ENCODE assay signal across 8 cellular contexts in the genomic region with DNA sequence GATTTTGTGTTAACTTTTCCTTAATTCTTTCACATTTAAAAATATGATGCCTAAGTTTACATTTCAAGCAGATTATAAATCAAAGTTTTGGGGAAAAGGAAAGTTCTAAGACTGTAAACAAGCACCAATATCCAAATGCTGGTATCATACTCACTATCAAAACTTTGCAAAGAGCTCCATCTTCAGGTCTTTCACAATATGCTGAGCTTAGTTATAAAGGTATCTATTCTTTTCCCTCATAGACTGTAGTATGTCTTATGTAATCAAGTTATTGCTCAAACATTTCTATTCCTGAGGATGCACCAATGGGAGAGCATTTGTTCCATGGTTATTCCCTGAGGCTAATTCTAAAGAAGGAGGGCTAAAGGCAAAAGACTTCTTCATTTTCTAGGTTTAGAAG.
DNase-seq lines count a peak whose midpoint lies in the region; ATAC-seq and TF ChIP-seq lines count a peak whose summit lies in the region.

No MANE protein-coding gene starts in this region.

- H3K4me3 ChIP-seq in epithelial cell of proximal tubule (ENCODE audit: low read depth, low read length), result no peak overlapping the region

- H3K27me3 Mint-ChIP-seq in activated CD4-positive, alpha-beta T cell treated with anti-CD3 and anti-CD28 coated beads, Interleukin-2, amount 10 ng/mL, durations not matched to agents 24 days and 14 days, result peaks cover 4% of the 10 kb centered on the region
- peaks cover 3% of the 10 kb centered on the region for H3K27me3 Mint-ChIP-seq in activated naive CD4-positive, alpha-beta T cell treated with anti-CD3 and anti-CD28 coated beads, Interleukin-2, amount 10 ng/mL, durations not matched to agents 7 days and 5 days

- no peak overlapping the region for H3K27ac Mint-ChIP-seq in activated CD4-positive, alpha-beta T cell treated with anti-CD3 and anti-CD28 coated beads, Interleukin-2, amount 10 ng/mL, durations not matched to agents 24 days and 14 days
- no peak overlapping the region for H3K27ac Mint-ChIP-seq in activated naive CD4-positive, alpha-beta T cell treated with anti-CD3 and anti-CD28 coated beads, Interleukin-2, amount 10 ng/mL, durations not matched to agents 7 days and 5 days

- peak; percentile 90 for ATAC-seq in HG02870 (IDR thresholded peaks at IDR 0.05; ENCODE audit: unreplicated experiment)

- peak; percentile 59 for DNase-seq in SIG-M5 treated with dmso at 0.1 percent for 504 hours (lab: John Stamatoyannopoulos, UW; ENCODE audit: unreplicated experiment)
- DNase-seq in SIG-M5 (lab: John Stamatoyannopoulos, UW), result no peak
- peak; percentile 44 for DNase-seq in NCI-H460 (ENCODE audit: extremely low read depth, low read depth)
- DNase-seq in epithelial cell of proximal tubule (ENCODE audit: low read depth), result no peak
- no peak for DNase-seq in activated CD4-positive, alpha-beta T cell treated with anti-CD3 and anti-CD28 coated beads, Interleukin-2, amount 10 ng/mL, durations not matched to agents 24 days and 14 days
- no peak for DNase-seq in activated naive CD4-positive, alpha-beta T cell treated with anti-CD3 and anti-CD28 coated beads, Interleukin-2, amount 10 ng/mL, durations not matched to agents 7 days and 5 days
- DNase-seq in NCI-H2029 (lab: John Stamatoyannopoulos, UW), result no peak

- H3K36me3 Mint-ChIP-seq in activated CD4-positive, alpha-beta T cell treated with anti-CD3 and anti-CD28 coated beads, Interleukin-2, amount 10 ng/mL, durations not matched to agents 24 days and 14 days (ENCODE audit: low read depth), result no peaks in the 10 kb centered on the region
- H3K36me3 Mint-ChIP-seq in activated naive CD4-positive, alpha-beta T cell treated with anti-CD3 and anti-CD28 coated beads, Interleukin-2, amount 10 ng/mL, durations not matched to agents 7 days and 5 days, result no peaks in the 10 kb centered on the region

- H3K9me3 Mint-ChIP-seq in activated CD4-positive, alpha-beta T cell treated with anti-CD3 and anti-CD28 coated beads, Interleukin-2, amount 10 ng/mL, durations not matched to agents 24 days and 14 days, result no peaks in the 10 kb centered on the region
- H3K9me3 Mint-ChIP-seq in activated naive CD4-positive, alpha-beta T cell treated with anti-CD3 and anti-CD28 coated beads, Interleukin-2, amount 10 ng/mL, durations not matched to agents 7 days and 5 days, result no peaks in the 10 kb centered on the region

- intact Hi-C loops in activated CD4-positive, alpha-beta T cell treated with anti-CD3 and anti-CD28 coated beads, Interleukin-2, amount 10 ng/mL, durations not matched to agents 24 days and 14 days (cut with micrococcal nuclease), result no loop called here

- peak; percentile 57 for TF ChIP-seq CTCF in epithelial cell of proximal tubule (conservative IDR thresholded peaks at IDR 0.05; ENCODE audit: low read depth, low read length)

- H3K4me3 Mint-ChIP-seq in activated CD4-positive, alpha-beta T cell treated with anti-CD3 and anti-CD28 coated beads, Interleukin-2, amount 10 ng/mL, durations not matched to agents 24 days and 14 days, result no peak overlapping the region
- no peak overlapping the region for H3K4me3 Mint-ChIP-seq in activated naive CD4-positive, alpha-beta T cell treated with anti-CD3 and anti-CD28 coated beads, Interleukin-2, amount 10 ng/mL, durations not matched to agents 7 days and 5 days

- CTCF ChIA-PET in activated naive CD4-positive, alpha-beta T cell treated with anti-CD3 and anti-CD28 coated beads, Interleukin-2, amount 10 ng/mL, durations not matched to agents 7 days and 5 days (lab: Charles Lee), result interaction anchor here (1.0 kb wide), 1 partner anchor 83 kb away, joined by 5 read pairs; no protein-coding TSS in a partner anchor

- no peaks in the 10 kb centered on the region for H3K4me1 Mint-ChIP-seq in activated CD4-positive, alpha-beta T cell treated with anti-CD3 and anti-CD28 coated beads, Interleukin-2, amount 10 ng/mL, durations not matched to agents 24 days and 14 days
- H3K4me1 Mint-ChIP-seq in activated naive CD4-positive, alpha-beta T cell treated with anti-CD3 and anti-CD28 coated beads, Interleukin-2, amount 10 ng/mL, durations not matched to agents 7 days and 5 days, result no peaks in the 10 kb centered on the region

Comparison
In these comparisons a context has a peak if more than half of its experiments do, and no peak if none do; other contexts are left out.
1. DNase-seq: peak in SIG-M5 treated with dmso at 0.1 percent for 504 hours (single experiment) and NCI-H460 (single experiment); none in SIG-M5 (single experiment), epithelial cell of proximal tubule (single experiment), activated CD4-positive, alpha-beta T cell treated with anti-CD3 and anti-CD28 coated beads, Interleukin-2, amount 10 ng/mL, durations not matched to agents 24 days and 14 days (single experiment), activated naive CD4-positive, alpha-beta T cell treated with anti-CD3 and anti-CD28 coated beads, Interleukin-2, amount 10 ng/mL, durations not matched to agents 7 days and 5 days (single experiment) and NCI-H2029 (single experiment).